10 cellular contexts compared by ENCODE assay signal in genomic region chr2:8577573-8577972, GRCh38.
"Had no signal": no experiment of that assay in that cellular context is flagged by ENCODE, and none has a peak within 500 bp of the region (broad histone marks: within the 10 kb centered on the region; RNA-seq: fewer than 3 reads in every experiment).

No MANE protein-coding gene starts in this region.

- H3K9me3 ChIP-seq: ascending aorta, left lung, ovary, tibial artery had no signal

- H3K27ac ChIP-seq: ascending aorta, foreskin keratinocyte, left lung, ovary, tibial artery had no signal

- H3K4me3 ChIP-seq: ascending aorta, left lung, ovary, tibial artery had no signal

- H3K4me3 Mint-ChIP-seq: neural crest cell had no signal

- H3K27me3 ChIP-seq: ascending aorta, left lung, ovary had no signal

- DNase-seq: activated CD4-positive, alpha-beta T cell treated with anti-CD3 and anti-CD28 coated beads for 4 hours; foreskin keratinocyte; mesendoderm; stimulated activated CD4-positive, alpha-beta T cell treated with anti-CD3 and anti-CD28 coated beads, Interleukin-2, amount 100 ng/mL, for 48 hours; tibial artery had no signal

- ATAC-seq: foreskin keratinocyte had no signal

- H3K9me3 Mint-ChIP-seq: activated T-cell treated with anti-CD3 and anti-CD28 coated beads, Interleukin-2, amount 50 U/mL, for 24 hours; neural crest cell had no signal

- H3K36me3 ChIP-seq: ascending aorta, left lung, ovary, tibial artery had no signal

- H3K4me1 ChIP-seq: foreskin keratinocyte had no signal
